Comparison of ENCODE assay signal across 18 cellular contexts in the genomic region with DNA sequence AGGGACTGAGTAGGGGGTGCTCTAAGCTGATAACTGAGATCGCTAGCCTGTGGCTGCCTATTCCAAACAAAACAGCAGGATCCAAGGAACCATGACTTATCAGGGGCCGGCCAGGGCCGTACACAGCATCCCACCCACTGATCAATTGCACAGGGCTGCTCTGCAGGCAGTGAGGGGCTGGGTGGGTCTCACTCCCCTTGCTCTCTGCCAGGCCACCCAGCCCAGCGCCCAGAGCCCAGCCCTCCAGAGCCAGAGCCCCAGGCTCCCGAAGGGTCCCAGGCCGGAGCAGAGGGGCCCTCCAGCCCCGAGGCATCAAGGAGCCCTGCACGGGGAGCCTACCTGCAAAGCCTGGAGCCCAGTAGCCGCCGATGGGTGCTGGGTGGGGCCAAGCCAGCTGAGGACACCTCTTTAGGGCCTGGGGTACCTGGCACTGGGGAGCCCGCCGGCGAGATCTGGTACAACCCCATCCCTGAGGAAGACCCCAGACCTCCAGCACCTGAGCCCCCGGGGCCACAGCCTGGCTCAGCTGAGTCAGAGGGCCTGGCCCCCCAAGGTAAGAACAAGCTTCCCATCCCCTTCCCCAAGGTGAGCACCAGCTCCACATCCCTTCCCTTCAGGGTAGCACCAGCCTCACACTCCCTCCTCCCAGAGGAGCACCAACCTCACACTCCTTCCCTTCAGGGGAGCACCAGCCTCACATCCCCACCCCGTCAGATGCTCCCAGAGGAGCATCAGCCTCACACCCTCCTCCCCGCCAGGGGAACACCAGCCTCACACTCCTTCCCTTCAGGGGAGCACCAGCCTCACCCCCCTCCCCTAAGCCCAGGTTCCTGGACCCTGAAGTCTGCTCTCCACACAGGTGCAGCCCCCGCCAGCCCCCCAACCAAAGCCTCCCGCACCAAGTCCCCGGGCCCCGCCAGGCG. TPM values are rescaled to one million over a fixed set of nuclear protein-coding genes. Genes with fewer than 3 reads are reported as not detected.
A peak's percentile ranks its signal among the peaks of the same experiment; 100 is the strongest.
DNase-seq lines count a peak whose midpoint lies in the region; ATAC-seq and TF ChIP-seq lines count a peak whose summit lies in the region.
"Had no signal": no experiment of that assay in that cellular context is flagged by ENCODE, and none has a peak within 500 bp of the region (broad histone marks: within the 10 kb centered on the region; RNA-seq: fewer than 3 reads in every experiment).

No MANE protein-coding gene starts in this region.

- H3K27ac Mint-ChIP-seq in H9 = peak overlapping the region; percentile 62 to 91 (median 80); a peak in 4 of 7 replicates
- H3K27ac Mint-ChIP-seq in CD4-positive, alpha-beta memory T cell = no peak overlapping the region
- H3K27ac Mint-ChIP-seq: natural killer cell had no signal

- peak overlapping the region in 1 of 2 experiments; percentile 78; a peak in 3 of 5 replicates for H3K4me3 Mint-ChIP-seq in H9
- H3K4me3 Mint-ChIP-seq in CD4-positive, alpha-beta memory T cell = no peak overlapping the region
- H3K4me3 Mint-ChIP-seq: natural killer cell had no signal

- no peak overlapping the region for H2AFZ ChIP-seq in H9 (ENCODE audit: low read length)

- in situ Hi-C loops in astrocyte of the spinal cord (cut with HindIII; ENCODE audit: low sequenced_read_pairs) = no loop called here

- H2AK5ac ChIP-seq in H9 (ENCODE audit: insufficient read length, low read length) = no peak overlapping the region

- H2BK5ac ChIP-seq in H9 (ENCODE audit: insufficient read length, low read length) = no peak overlapping the region

- no peak overlapping the region for H3K23ac ChIP-seq in H9 (ENCODE audit: insufficient read length, low read depth, low read length)

- peaks cover 5 to 11% of the 10 kb centered on the region in 2 experiments for H3K9me3 Mint-ChIP-seq in H9
- H3K9me3 Mint-ChIP-seq in CD4-positive, alpha-beta memory T cell = peaks cover 4 to 12% (median 10%) of the 10 kb centered on the region in 8 donors

- peaks cover 48% of the 10 kb centered on the region for H3K36me3 ChIP-seq in lower lobe of right lung
- H3K36me3 ChIP-seq in stomach smooth muscle (ENCODE audit: control insufficient read depth in 2 of 2, insufficient read depth in 2 of 2, low read length in 2 of 2) = peaks cover 16 to 28% of the 10 kb centered on the region in 2 donors
- no peaks in the 10 kb centered on the region for H3K36me3 ChIP-seq in CD4-positive, alpha-beta memory T cell (ENCODE audit: insufficient read depth, low read length)

- POLR2A ChIA-PET in CD4-positive, alpha-beta memory T cell (lab: Charles Lee; ENCODE audit: partially characterized antibody) = no interaction called here

- H3K4ac ChIP-seq in H9 (ENCODE audit: low read depth, low read length) = no peak overlapping the region

- no peak for ATAC-seq in lower lobe of right lung
- ATAC-seq in sciatic nerve = no peak
- ATAC-seq: natural killer cell had no signal

- peaks cover 23 to 43% (median 43%) of the 10 kb centered on the region in 3 experiments for H3K36me3 Mint-ChIP-seq in H9 (ENCODE audit: insufficient read depth in 1 of 3, low read depth in 3 of 3)
- peaks cover 5 to 11% of the 10 kb centered on the region in 2 donors for H3K36me3 Mint-ChIP-seq in CD4-positive, alpha-beta memory T cell
- H3K36me3 Mint-ChIP-seq: natural killer cell had no signal

- CTCF ChIA-PET in CD4-positive, alpha-beta memory T cell (lab: Charles Lee; ENCODE audit: partially characterized antibody) = interaction anchor here (1.2 kb wide), 1 partner anchor 9 kb away, joined by 3 read pairs; no protein-coding TSS in a partner anchor

- DNase-seq in H9 (no peak), astrocyte of the spinal cord (ENCODE audit: low read depth, low spot score) (no peak), lower lobe of right lung (no peak), sciatic nerve (ENCODE audit: low spot score) (no peak), NCI-H82 (lab: John Stamatoyannopoulos, UW) (no peak), NCI-H1105 treated with DMSO at 0.1 percent for 48 hours (lab: John Stamatoyannopoulos, UW) (no peak)
- no peak for DNase-seq in CD4-positive, alpha-beta memory T cell
- DNase-seq: activated CD4-positive, CD25-positive, alpha-beta regulatory T cell treated with anti-CD3 and anti-CD28 coated beads, Interleukin-2, amount 50 U/mL, for 72 hours; natural killer cell; NCI-H1417; NCI-H774; stimulated activated CD4-positive, alpha-beta T cell treated with anti-CD3 and anti-CD28 coated beads, Interleukin-1b, Interleukin-23, amount 100 ng/mL, for 48 hours; stimulated activated naive CD4-positive, alpha-beta T cell had no signal

- TF ChIP-seq CTCF in H9 (conservative IDR thresholded peaks at IDR 0.05) (no peak), astrocyte of the spinal cord (IDR thresholded peaks at IDR 0.05; ENCODE audit: low read depth, low read length) (no peak), lower lobe of right lung (IDR thresholded peaks at IDR 0.05) (no peak)

- H4K8ac ChIP-seq in H9 (replicated peaks; ENCODE audit: insufficient read length, low read depth, low read length) = no peak overlapping the region

- H2BK120ac ChIP-seq in H9 (ENCODE audit: low read depth, low read length, poor library complexity, severe bottlenecking) = no peak overlapping the region

- peak overlapping the region; percentile 77 for H3K4me3 ChIP-seq in astrocyte of the spinal cord (ENCODE audit: low read depth, low read length)
- no peak overlapping the region for H3K4me3 ChIP-seq in lower lobe of right lung
- peak overlapping the region in 1 of 2 donors; percentile 81 for H3K4me3 ChIP-seq in stomach smooth muscle (ENCODE audit: low read length in 2 of 2)
- no peak overlapping the region for H3K4me3 ChIP-seq in CD4-positive, alpha-beta memory T cell (ENCODE audit: low read length in 2 of 2)

- H3K14ac ChIP-seq in H9 (ENCODE audit: insufficient read depth, low read length) = no peak overlapping the region

- H3K27me3 ChIP-seq in H9 (ENCODE audit: insufficient read depth, low read length) (no peaks in the 10 kb centered on the region), lower lobe of right lung (ENCODE audit: low read depth) (peaks cover 6% of the 10 kb centered on the region), stomach smooth muscle (ENCODE audit: control insufficient read depth in 1 of 2, insufficient read depth in 2 of 2, low read length in 2 of 2) (no peaks in the 10 kb centered on the region)
- H3K27me3 ChIP-seq in CD4-positive, alpha-beta memory T cell (ENCODE audit: insufficient read depth, low read length) = peaks cover 5% of the 10 kb centered on the region

- H2BK20ac ChIP-seq in H9 (ENCODE audit: low read depth, low read length, poor library complexity, severe bottlenecking) = no peak overlapping the region

- no peak overlapping the region for H3K18ac ChIP-seq in H9 (ENCODE audit: insufficient read length, low read depth, low read length)

- no peaks in the 10 kb centered on the region for H4K20me1 ChIP-seq in H9 (ENCODE audit: control insufficient read depth, insufficient read depth, insufficient read length)

- H3K4me2 ChIP-seq in H9 (ENCODE audit: insufficient read depth, insufficient read length, low read length) = peak overlapping the region; percentile 73

- no peak overlapping the region for H2BK15ac ChIP-seq in H9 (ENCODE audit: low read depth, low read length)

- no peak overlapping the region for H3K9ac ChIP-seq in H9 (ENCODE audit: extremely low read depth, insufficient read length, low read length)
- H3K9ac ChIP-seq in stomach smooth muscle (ENCODE audit: low read length in 2 of 2) = peak overlapping the region in 1 of 2 donors; percentile 80

- WGBS in H9 (ENCODE audit: extremely low coverage, insufficient read length, low lambda C conversion rate) = no CpG with 5 or more reads among the region's 21 CpGs

- no peaks in the 10 kb centered on the region for H3K79me1 ChIP-seq in H9 (ENCODE audit: insufficient read depth, low read depth, low read length, poor library complexity, severe bottlenecking)

- H4K5ac ChIP-seq in H9 (ENCODE audit: insufficient read length, low read depth, low read length) = no peak overlapping the region

- no peak overlapping the region for H3K56ac ChIP-seq in H9 (ENCODE audit: insufficient read length, low read depth, low read length)

- no peak overlapping the region for H2BK12ac ChIP-seq in H9 (ENCODE audit: insufficient read length, low read depth, low read length)

- H3K9me3 ChIP-seq in H9 (ENCODE audit: control insufficient read depth, low read depth, low read length) (no peaks in the 10 kb centered on the region), lower lobe of right lung (no peaks in the 10 kb centered on the region), stomach smooth muscle (ENCODE audit: control insufficient read depth in 2 of 2, low read length in 2 of 2) (peaks cover 7 to 9% of the 10 kb centered on the region in 2 donors)
- no peaks in the 10 kb centered on the region for H3K9me3 ChIP-seq in CD4-positive, alpha-beta memory T cell (ENCODE audit: control insufficient read depth in 1 of 2, low read length in 2 of 2)

- H3T11ph ChIP-seq in H9 (ENCODE audit: low read length) = no peak overlapping the region

- no peak overlapping the region for H3K27ac ChIP-seq in H9 (ENCODE audit: insufficient read length, low read depth, low read length)
- peak overlapping the region; percentile 86 for H3K27ac ChIP-seq in lower lobe of right lung
- H3K27ac ChIP-seq in stomach smooth muscle (ENCODE audit: low read length) = peak overlapping the region; percentile 84
- H3K27ac ChIP-seq in CD4-positive, alpha-beta memory T cell (ENCODE audit: low read depth, low read length) = no peak overlapping the region

- H3K4me1 ChIP-seq in H9 (ENCODE audit: insufficient read depth, low read length) = no peaks in the 10 kb centered on the region; the same call in 1 of the 2 replicates
- peaks cover 17% of the 10 kb centered on the region for H3K4me1 ChIP-seq in lower lobe of right lung
- peaks cover 17% of the 10 kb centered on the region for H3K4me1 ChIP-seq in stomach smooth muscle (ENCODE audit: control insufficient read depth, insufficient read depth, low read length)
- H3K4me1 ChIP-seq in CD4-positive, alpha-beta memory T cell (ENCODE audit: insufficient read depth, low read length) = peaks cover 6% of the 10 kb centered on the region

- peaks cover 1% of the 10 kb centered on the region; the same call in 1 of the 2 replicates for H3K27me3 Mint-ChIP-seq in H9 (ENCODE audit: low read depth)
- peaks cover 12 to 21% of the 10 kb centered on the region in 2 donors for H3K27me3 Mint-ChIP-seq in CD4-positive, alpha-beta memory T cell

- H3K23me2 ChIP-seq in H9 (ENCODE audit: insufficient read length, low read depth, low read length, poor library complexity, severe bottlenecking) = peaks cover 10% of the 10 kb centered on the region

- H3K79me2 ChIP-seq in H9 (ENCODE audit: insufficient read depth, low read length) = no peaks in the 10 kb centered on the region

- intact Hi-C loops in lower lobe of right lung (cut with DNase I) (no loop called here), sciatic nerve (cut with DNase I) (no loop called here)
- intact Hi-C loops in CD4-positive, alpha-beta memory T cell (cut with micrococcal nuclease) = no loop called here

- peaks cover 15 to 17% of the 10 kb centered on the region in 2 experiments for H3K4me1 Mint-ChIP-seq in H9
- H3K4me1 Mint-ChIP-seq in CD4-positive, alpha-beta memory T cell = peaks cover 3 to 12% (median 8%) of the 10 kb centered on the region in 4 donors

- no peak overlapping the region for H4K91ac ChIP-seq in H9 (ENCODE audit: insufficient read length, low read depth, low read length)

RNA-seq across cellular contexts. Expression of a gene that starts 1.9 kb away (rescaled TPM):
- 19.3 and 21.4 TPM in 2 replicates for total RNA-seq in H9 (2021)
- total RNA-seq in lower lobe of right lung = 20.8 TPM
- 39.9 TPM for total RNA-seq in sciatic nerve
- total RNA-seq in CD4-positive, alpha-beta memory T cell = not detected
- polyA plus RNA-seq in CD4-positive, alpha-beta memory T cell = not detected
- total RNA-seq: natural killer cell had no signal

RNA-seq across cellular contexts. Expression of a gene that starts 27.1 kb away (rescaled TPM):
- total RNA-seq in H9 (2021) (not detected in 2 replicates), lower lobe of right lung (not detected), sciatic nerve (not detected)
- not detected for total RNA-seq in CD4-positive, alpha-beta memory T cell
- not detected for polyA plus RNA-seq in CD4-positive, alpha-beta memory T cell
- total RNA-seq: bronchial epithelial cell, epithelial cell of proximal tubule, H4, HT1080, natural killer cell had no signal

RNA-seq across cellular contexts. Expression of a gene that starts 59.8 kb away (rescaled TPM):
- total RNA-seq in H9 (2021) (not detected in 2 replicates), lower lobe of right lung (not detected), sciatic nerve (not detected)
- total RNA-seq in CD4-positive, alpha-beta memory T cell = not detected
- under 1 TPM in 1 of 2 donors, not detected in 1; 0.09 TPM for polyA plus RNA-seq in CD4-positive, alpha-beta memory T cell
- total RNA-seq: bronchial epithelial cell, epithelial cell of proximal tubule, H4, natural killer cell had no signal

Comparison
In these comparisons a context has a peak if more than half of its experiments do, and no peak if none do; other contexts are left out.
1. H3K27ac ChIP-seq: peak in lower lobe of right lung (single experiment) and stomach smooth muscle (single experiment); none in H9 (single experiment) and CD4-positive, alpha-beta memory T cell (single experiment).
2. H3K27ac Mint-ChIP-seq: peak in H9 (3 of 3); none in CD4-positive, alpha-beta memory T cell (0 of 7).
3. RNA of a gene that starts 1.9 kb away (total RNA-seq): 39.9 TPM in sciatic nerve (single experiment), 19.3 to 21.4 TPM in H9 and 20.8 TPM in lower lobe of right lung (single experiment); not detected in CD4-positive, alpha-beta memory T cell; every median in the first group is over 10 times any median in the second.